ENCODE assay signal across 1 cellular context in the genomic region with DNA sequence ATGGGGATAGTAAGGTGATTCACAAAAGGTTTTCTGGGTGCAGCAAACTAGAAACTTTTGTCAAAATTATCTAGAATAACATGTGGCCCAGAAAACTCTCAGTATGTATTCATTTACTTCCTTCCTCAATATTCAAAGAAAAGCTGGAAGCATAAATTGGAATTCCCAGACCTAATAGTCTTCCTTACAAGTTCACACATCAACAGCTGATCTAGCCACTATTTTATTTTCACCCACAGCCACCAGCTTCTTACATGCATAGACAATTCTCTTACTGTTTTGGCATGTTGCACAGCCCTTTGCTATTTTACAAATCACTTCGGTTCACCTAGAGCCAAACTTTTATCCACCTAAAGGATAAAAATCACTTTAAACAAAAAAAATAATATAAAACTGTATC.
TF ChIP-seq lines count a peak whose summit lies in the region.

No MANE protein-coding gene starts in this region.

TF ChIP-seq in GM23338, 12 proteins besides CTCF, POLR2A, EP300 and RAD21:
- TF ChIP-seq, protein P1, sequence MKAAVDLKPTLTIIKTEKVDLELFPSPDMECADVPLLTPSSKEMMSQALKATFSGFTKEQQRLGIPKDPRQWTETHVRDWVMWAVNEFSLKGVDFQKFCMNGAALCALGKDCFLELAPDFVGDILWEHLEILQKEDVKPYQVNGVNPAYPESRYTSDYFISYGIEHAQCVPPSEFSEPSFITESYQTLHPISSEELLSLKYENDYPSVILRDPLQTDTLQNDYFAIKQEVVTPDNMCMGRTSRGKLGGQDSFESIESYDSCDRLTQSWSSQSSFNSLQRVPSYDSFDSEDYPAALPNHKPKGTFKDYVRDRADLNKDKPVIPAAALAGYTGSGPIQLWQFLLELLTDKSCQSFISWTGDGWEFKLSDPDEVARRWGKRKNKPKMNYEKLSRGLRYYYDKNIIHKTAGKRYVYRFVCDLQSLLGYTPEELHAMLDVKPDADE (IDR thresholded peaks at IDR 0.05), result no peak
- TF ChIP-seq EZH2phosphoT487 (IDR thresholded peaks at IDR 0.05; ENCODE audit: unreplicated experiment), result no peak
- no peak for TF ChIP-seq ZNF114 (CRISPR knock-in tag; IDR thresholded peaks at IDR 0.05)
- TF ChIP-seq CREB1 (CRISPR knock-in tag; IDR thresholded peaks at IDR 0.05; ENCODE audit: low read depth), result no peak
